8 cellular contexts compared by ENCODE assay signal in genomic region chr12:108214486-108214885, GRCh38.
DNase-seq lines count a peak whose midpoint lies in the region; ATAC-seq lines count a peak whose summit lies in the region.

No MANE protein-coding gene starts in this region.

- no peak overlapping the region for H3K4me3 Mint-ChIP-seq in activated naive CD4-positive, alpha-beta T cell treated with anti-CD3 and anti-CD28 coated beads, Interleukin-2, amount 10 ng/mL, durations not matched to agents 7 days and 5 days

- peak; percentile 15 for DNase-seq in EL
- DNase-seq in HK-2 (ENCODE audit: unreplicated experiment): peak; percentile 22
- peak; percentile 56 for DNase-seq in activated naive CD4-positive, alpha-beta T cell treated with anti-CD3 and anti-CD28 coated beads, Interleukin-2, amount 10 ng/mL, durations not matched to agents 7 days and 5 days
- peak; percentile 87 for DNase-seq in iPS-NIHi7 (ENCODE audit: extremely low spot score)
- DNase-seq in pons (ENCODE audit: low spot score): no peak
- no peak for DNase-seq in SIG-M5 treated with dmso at 0.1 percent for 504 hours (lab: John Stamatoyannopoulos, UW; ENCODE audit: unreplicated experiment)

- H3K36me3 Mint-ChIP-seq in activated naive CD4-positive, alpha-beta T cell treated with anti-CD3 and anti-CD28 coated beads, Interleukin-2, amount 10 ng/mL, durations not matched to agents 7 days and 5 days: no peaks in the 10 kb centered on the region

- no peaks in the 10 kb centered on the region for H3K4me1 Mint-ChIP-seq in activated naive CD4-positive, alpha-beta T cell treated with anti-CD3 and anti-CD28 coated beads, Interleukin-2, amount 10 ng/mL, durations not matched to agents 7 days and 5 days

- H3K27me3 Mint-ChIP-seq in activated naive CD4-positive, alpha-beta T cell treated with anti-CD3 and anti-CD28 coated beads, Interleukin-2, amount 10 ng/mL, durations not matched to agents 7 days and 5 days: peaks cover 3% of the 10 kb centered on the region

- CTCF ChIA-PET in activated naive CD4-positive, alpha-beta T cell treated with anti-CD3 and anti-CD28 coated beads, Interleukin-2, amount 10 ng/mL, durations not matched to agents 7 days and 5 days (lab: Charles Lee): interaction anchor here (1.5 kb wide), 1 partner anchor 23 kb away, joined by 3 read pairs; no protein-coding TSS in a partner anchor

- H3K9me3 Mint-ChIP-seq in activated naive CD4-positive, alpha-beta T cell treated with anti-CD3 and anti-CD28 coated beads, Interleukin-2, amount 10 ng/mL, durations not matched to agents 7 days and 5 days: no peaks in the 10 kb centered on the region

- H3K27ac Mint-ChIP-seq in activated naive CD4-positive, alpha-beta T cell treated with anti-CD3 and anti-CD28 coated beads, Interleukin-2, amount 10 ng/mL, durations not matched to agents 7 days and 5 days: no peak overlapping the region

- no peak for ATAC-seq in GM19463 (IDR thresholded peaks at IDR 0.05; ENCODE audit: unreplicated experiment)
- no peak for ATAC-seq in GM19455 (IDR thresholded peaks at IDR 0.05; ENCODE audit: unreplicated experiment)

Comparison
In these comparisons a context has a peak if more than half of its experiments do, and no peak if none do; other contexts are left out.
1. DNase-seq: peak in EL (single experiment), HK-2 (single experiment), activated naive CD4-positive, alpha-beta T cell treated with anti-CD3 and anti-CD28 coated beads, Interleukin-2, amount 10 ng/mL, durations not matched to agents 7 days and 5 days (single experiment) and iPS-NIHi7 (single experiment); none in pons (single experiment) and SIG-M5 treated with dmso at 0.1 percent for 504 hours (single experiment).